ENCODE assay signal across 18 cellular contexts in the genomic region with DNA sequence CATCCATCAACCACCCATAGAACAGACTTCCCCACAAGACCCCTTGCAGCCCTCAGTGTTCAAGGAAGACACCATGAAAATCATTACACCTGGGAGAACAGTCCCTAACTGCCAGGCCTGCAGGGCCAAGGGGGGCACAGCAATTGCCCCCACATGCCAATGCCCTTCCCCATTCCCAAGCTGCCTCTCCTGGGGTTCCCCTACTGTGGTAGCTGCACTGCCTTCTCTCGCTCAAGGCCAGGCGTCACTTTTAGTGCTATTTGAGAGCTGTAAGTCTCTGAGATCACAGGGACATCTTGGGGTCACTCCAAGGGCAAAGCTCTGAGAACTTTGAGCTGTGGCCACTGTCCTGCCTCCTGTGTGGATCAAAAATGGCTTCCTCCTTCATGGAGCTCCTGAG. TPM values are rescaled to one million over a fixed set of nuclear protein-coding genes. Genes with fewer than 3 reads are reported as not detected.
A peak's percentile ranks its signal among the peaks of the same experiment; 100 is the strongest.
DNase-seq lines count a peak whose midpoint lies in the region; ATAC-seq, FAIRE-seq and TF ChIP-seq lines count a peak whose summit lies in the region.
"Had no signal": no experiment of that assay in that cellular context is flagged by ENCODE, and none has a peak within 500 bp of the region (broad histone marks: within the 10 kb centered on the region; RNA-seq: fewer than 3 reads in every experiment).

No MANE protein-coding gene starts in this region.

- no peaks in the 10 kb centered on the region for H3K9me3 ChIP-seq in left ventricle myocardium inferior (replicated peaks)
- no peaks in the 10 kb centered on the region for H3K9me3 ChIP-seq in kidney (ENCODE audit: control insufficient read depth in 1 of 2, low read length in 2 of 2)
- H3K9me3 ChIP-seq in sigmoid colon: no peaks in the 10 kb centered on the region
- H3K9me3 ChIP-seq in esophagus squamous epithelium: no peaks in the 10 kb centered on the region
- H3K9me3 ChIP-seq: BE2C, HAP-1 had no signal

- no peak for TF ChIP-seq EP300 in sigmoid colon (IDR thresholded peaks at IDR 0.05)

- TF ChIP-seq CTCF in left ventricle myocardium inferior (IDR thresholded peaks at IDR 0.05; ENCODE audit: borderline replicate concordance) (no peak), kidney (IDR thresholded peaks at IDR 0.05; ENCODE audit: borderline replicate concordance, extremely low read depth, insufficient read depth) (no peak), sigmoid colon (IDR thresholded peaks at IDR 0.05) (no peak), esophagus squamous epithelium (IDR thresholded peaks at IDR 0.05) (no peak)

- ATAC-seq in GM21528 (IDR thresholded peaks at IDR 0.05; ENCODE audit: low FRiP score, unreplicated experiment): no peak

- intact Hi-C loops in cardiac septum (cut with DNase I): loop anchor here (10.0 kb wide), 1 partner anchor 331 kb away; a partner anchor contains a TSS
- intact Hi-C loops in left ventricle myocardium inferior (cut with micrococcal nuclease): loop anchor here (2.0 kb wide), 1 partner anchor 69 kb away; no protein-coding TSS in a partner anchor
- intact Hi-C loops in kidney (cut with DNase I): loop anchor here (5.0 kb wide), 1 partner anchor 67 kb away; no protein-coding TSS in a partner anchor
- intact Hi-C loops in sigmoid colon (cut with DNase I): no loop called here
- intact Hi-C loops in esophagus squamous epithelium (cut with DNase I): loop anchor here (2.0 kb wide), 1 partner anchor 69 kb away; no protein-coding TSS in a partner anchor

- DNase-seq in cardiac septum (ENCODE audit: low spot score) (peak; percentile 22), left ventricle myocardium inferior (no peak), kidney (peak; percentile 10), sigmoid colon (peak; percentile 37), esophagus squamous epithelium (lab: John Stamatoyannopoulos, UW) (no peak), DMS 273 treated with DMSO at 0.1 percent for 48 hours (lab: John Stamatoyannopoulos, UW) (no peak)
- DNase-seq: BE2C; CD4-positive, alpha-beta memory T cell; DND-41; GDM1; GOT3; HFFc6 had no signal

- peaks cover 25% of the 10 kb centered on the region for H3K4me1 ChIP-seq in left ventricle myocardium inferior
- H3K4me1 ChIP-seq in kidney (ENCODE audit: control insufficient read depth in 1 of 2, insufficient read depth in 1 of 2, low read depth in 1 of 2, low read length in 2 of 2): peaks cover 6 to 11% of the 10 kb centered on the region in 2 donors
- H3K4me1 ChIP-seq in sigmoid colon: peaks cover 0 to 16% (median 10%) of the 10 kb centered on the region in 4 donors
- peaks cover 0 to 27% (median 4%) of the 10 kb centered on the region in 3 donors for H3K4me1 ChIP-seq in esophagus squamous epithelium
- H3K4me1 ChIP-seq: BE2C, HAP-1 had no signal

- H3K4me3 ChIP-seq in left ventricle myocardium inferior (no peak overlapping the region), kidney (ENCODE audit: low read length in 2 of 2) (no peak overlapping the region), sigmoid colon (no peak overlapping the region), esophagus squamous epithelium (no peak overlapping the region)
- H3K4me3 ChIP-seq: HAP-1 had no signal

- no peak overlapping the region for H3K27ac ChIP-seq in left ventricle myocardium inferior (replicated peaks)
- no peak overlapping the region for H3K27ac ChIP-seq in kidney (ENCODE audit: low read depth in 2 of 2, low read length in 2 of 2)
- H3K27ac ChIP-seq in sigmoid colon: no peak overlapping the region
- H3K27ac ChIP-seq in esophagus squamous epithelium: no peak overlapping the region
- H3K27ac ChIP-seq: C4-2B had no signal

- H3K27me3 ChIP-seq in left ventricle myocardium inferior (ENCODE audit: low read depth) (peaks cover 16% of the 10 kb centered on the region), sigmoid colon (peaks cover 0 to 3% (median 0%) of the 10 kb centered on the region in 3 donors), esophagus squamous epithelium (peaks cover 0 to 22% (median 0%) of the 10 kb centered on the region in 4 donors)

- TF ChIP-seq POLR2A in sigmoid colon (IDR thresholded peaks at IDR 0.05) (no peak), esophagus squamous epithelium (IDR thresholded peaks at IDR 0.05) (no peak)

- H3K36me3 ChIP-seq in left ventricle myocardium inferior (no peaks in the 10 kb centered on the region), kidney (ENCODE audit: control insufficient read depth in 1 of 2, insufficient read depth in 2 of 2, low read length in 2 of 2) (no peaks in the 10 kb centered on the region), sigmoid colon (no peaks in the 10 kb centered on the region), esophagus squamous epithelium (no peaks in the 10 kb centered on the region)
- H3K36me3 ChIP-seq: BE2C, HAP-1 had no signal

- WGBS in sigmoid colon, 2 donors: 92 to 95% methylated on average over 2 of the region's 2 CpGs
- 67 to 86% methylated on average over 1 to 2 of the region's 2 CpGs for WGBS in esophagus squamous epithelium, 2 donors

- H3K9ac ChIP-seq in kidney (ENCODE audit: low read length in 2 of 2): no peak overlapping the region

- FAIRE-seq in kidney (lab: Jason Lieb, UNC): no peak
- FAIRE-seq: A204.1, GM12892 had no signal

RNA-seq across cellular contexts. Expression of a gene that starts 6.0 kb away (rescaled TPM):
- total RNA-seq in cardiac septum (47.6 TPM), left ventricle myocardium inferior (159 TPM), kidney (30.6 TPM), sigmoid colon (10 to 100 TPM; 27.1 to 41.0 (median 30.5) TPM), esophagus squamous epithelium (10 to 100 TPM in 3 of 4 donors, 1 to 10 TPM in 1; 5.8 to 23.5 (median 11.1) TPM)
- polyA plus RNA-seq in kidney (ENCODE audit: insufficient read depth, low read depth, low replicate concordance) (72.3 TPM), sigmoid colon (10 to 100 TPM; 20.1 to 24.7 (median 21.0) TPM)

RNA-seq across cellular contexts. Expression of a gene that starts 18.0 kb away (rescaled TPM):
- total RNA-seq in cardiac septum (0.54 TPM), left ventricle myocardium inferior (0.33 TPM), kidney (0.41 TPM), sigmoid colon (not detected), esophagus squamous epithelium (not detected)
- polyA plus RNA-seq in kidney (ENCODE audit: insufficient read depth, low read depth, low replicate concordance) (not detected), sigmoid colon (under 1 TPM in 1 of 3 donors, not detected in 2; 0.03 TPM)
- total RNA-seq: CD4-positive, alpha-beta memory T cell; HFFc6; HT1080 had no signal
- polyA plus RNA-seq: CD4-positive, alpha-beta memory T cell had no signal

Comparison
In these comparisons a context has a peak if more than half of its experiments do, and no peak if none do; other contexts are left out.
1. DNase-seq: peak in cardiac septum (single experiment), kidney (single experiment) and sigmoid colon (single experiment); none in left ventricle myocardium inferior (single experiment), esophagus squamous epithelium (single experiment) and DMS 273 treated with DMSO at 0.1 percent for 48 hours (single experiment).